19 cellular contexts compared by ENCODE assay signal in the genomic region with DNA sequence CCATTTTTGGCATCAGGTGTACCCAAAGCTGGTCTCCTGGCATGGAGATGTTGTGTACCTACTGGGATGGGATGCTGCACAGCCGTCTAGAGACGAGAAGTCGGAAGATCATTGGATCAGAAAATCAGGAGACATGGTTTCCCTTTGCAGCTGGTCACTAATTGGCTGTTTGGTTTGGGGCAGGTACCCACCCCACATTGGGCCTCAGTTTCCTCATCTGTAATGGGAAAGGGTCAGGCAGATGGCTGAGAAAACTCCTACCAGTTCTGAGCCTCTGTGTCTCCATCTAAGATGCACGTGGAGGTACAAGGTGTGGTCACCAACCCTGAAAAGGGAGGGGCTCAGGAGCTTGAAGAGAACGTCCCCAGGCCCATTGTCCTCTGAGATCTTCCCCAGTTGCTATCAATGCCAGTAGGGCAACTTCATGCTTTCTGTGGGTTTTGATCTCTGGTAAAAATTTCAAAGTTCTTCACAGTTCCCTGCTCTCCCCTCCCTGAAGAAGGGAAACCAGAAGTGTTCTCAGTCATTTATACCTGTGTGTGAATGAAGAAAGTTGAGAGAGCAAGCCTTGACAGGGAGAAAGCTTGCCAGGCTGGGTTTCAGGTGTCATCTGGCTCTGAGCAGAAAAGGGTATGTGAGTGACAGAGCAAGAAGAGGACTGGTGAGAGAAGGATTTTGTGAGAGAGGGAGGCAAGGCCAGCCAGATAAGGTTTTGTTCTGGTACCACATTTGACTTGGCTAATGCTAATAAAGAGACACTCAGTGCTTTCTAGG. TPM values are rescaled to one million over a fixed set of nuclear protein-coding genes. Genes with fewer than 3 reads are reported as not detected.
A peak's percentile ranks its signal among the peaks of the same experiment; 100 is the strongest.
DNase-seq lines count a peak whose midpoint lies in the region; ATAC-seq, FAIRE-seq and TF ChIP-seq lines count a peak whose summit lies in the region.
"Had no signal": no experiment of that assay in that cellular context is flagged by ENCODE, and none has a peak within 500 bp of the region (broad histone marks: within the 10 kb centered on the region; RNA-seq: fewer than 3 reads in every experiment).

No MANE protein-coding gene starts in this region.

- H3K36me3 ChIP-seq in bronchial epithelial cell (ENCODE audit: control insufficient read depth, insufficient read depth, low read length) (peaks cover 1% of the 10 kb centered on the region), skeletal muscle tissue (ENCODE audit: control insufficient read depth in 3 of 3, insufficient read depth in 3 of 3, low read length in 3 of 3) (no peaks in the 10 kb centered on the region), tibial artery (no peaks in the 10 kb centered on the region)

- H3K27me3 ChIP-seq in bronchial epithelial cell (ENCODE audit: control insufficient read depth, insufficient read depth, low read length) (no peaks in the 10 kb centered on the region), skeletal muscle tissue (ENCODE audit: control insufficient read depth in 3 of 3, insufficient read depth in 3 of 3, low read length in 3 of 3) (peaks cover 0 to 5% (median 0%) of the 10 kb centered on the region in 3 donors), tibial artery (no peaks in the 10 kb centered on the region)

- DNase-seq in GM19239 (ENCODE audit: insufficient read length, low spot score) (no peak), bronchial epithelial cell (ENCODE audit: low read depth) (no peak), NCI-H1694 (lab: John Stamatoyannopoulos, UW) (no peak), tibial artery (no peak), mucosa of gallbladder (ENCODE audit: low spot score) (no peak)
- DNase-seq: Caco-2; CD8-positive, alpha-beta memory T cell; DMS53; GF-D8; GM23248; KG1 had no signal

- no peak overlapping the region for H3K9ac ChIP-seq in skeletal muscle tissue (ENCODE audit: low read depth in 1 of 3, low read length in 3 of 3)
- H3K9ac ChIP-seq: GM23248 had no signal

- H3K27ac ChIP-seq in skeletal muscle tissue (ENCODE audit: low read depth, low read length) = peak overlapping the region; percentile 41
- peak overlapping the region in 1 of 2 donors; percentile 39 for H3K27ac ChIP-seq in tibial artery
- H3K27ac ChIP-seq: A549, GM23248 had no signal

- H3K9me3 ChIP-seq in skeletal muscle tissue (ENCODE audit: control insufficient read depth in 3 of 3, low read length in 3 of 3) = no peaks in the 10 kb centered on the region
- no peaks in the 10 kb centered on the region for H3K9me3 ChIP-seq in tibial artery
- H3K9me3 ChIP-seq: A549, Caco-2 had no signal

- TF ChIP-seq CTCF in bronchial epithelial cell (IDR thresholded peaks at IDR 0.05; ENCODE audit: insufficient read depth, low read length, severe bottlenecking) = no peak
- TF ChIP-seq CTCF in tibial artery (IDR thresholded peaks at IDR 0.05) = no peak

- peak; percentile 52 for ATAC-seq in GM18867 (IDR thresholded peaks at IDR 0.05; ENCODE audit: unreplicated experiment)
- ATAC-seq in GM18909 (IDR thresholded peaks at IDR 0.05; ENCODE audit: poor library complexity, unreplicated experiment) = no peak
- ATAC-seq: A549, HCT116 had no signal

- H3K4me1 ChIP-seq in skeletal muscle tissue (ENCODE audit: control insufficient read depth in 3 of 3, insufficient read depth in 3 of 3, low read length in 3 of 3) (peaks cover 38 to 59% (median 55%) of the 10 kb centered on the region in 3 donors), tibial artery (peaks cover 0 to 12% (median 0%) of the 10 kb centered on the region in 4 donors)
- H3K4me1 ChIP-seq: A549, Caco-2 had no signal

- peak; percentile 80 for FAIRE-seq in GM19239 (lab: Jason Lieb, UNC)
- peak; percentile 86 for FAIRE-seq in bronchial epithelial cell (lab: Jason Lieb, UNC)
- FAIRE-seq: A549, GM12891, H54 had no signal

- no peak overlapping the region for H3K4me3 ChIP-seq in bronchial epithelial cell (ENCODE audit: low read depth, low read length)
- no peak overlapping the region for H3K4me3 ChIP-seq in skeletal muscle tissue (ENCODE audit: low read length in 3 of 3)
- no peak overlapping the region for H3K4me3 ChIP-seq in tibial artery
- H3K4me3 ChIP-seq: A549, GM23248 had no signal

- intact Hi-C loops in tibial artery (cut with DNase I; ENCODE audit: low total_unique reads) = no loop called here

RNA-seq across cellular contexts. Expression of a gene that starts 15.1 kb away (rescaled TPM):
- total RNA-seq in bronchial epithelial cell (83.5 and 84.7 TPM in 2 replicates), skeletal muscle tissue (30.3 TPM), mucosa of gallbladder (218 TPM)

RNA-seq across cellular contexts. Expression of a gene that starts 17.0 kb away (rescaled TPM):
- total RNA-seq in bronchial epithelial cell = not detected in 2 replicates
- total RNA-seq in skeletal muscle tissue = 1.0 TPM
- not detected for total RNA-seq in mucosa of gallbladder
- total RNA-seq: Caco-2; CD8-positive, alpha-beta memory T cell; GM23248; HT1080 had no signal
